ENCODE assay signal across 8 cellular contexts in the genomic region with DNA sequence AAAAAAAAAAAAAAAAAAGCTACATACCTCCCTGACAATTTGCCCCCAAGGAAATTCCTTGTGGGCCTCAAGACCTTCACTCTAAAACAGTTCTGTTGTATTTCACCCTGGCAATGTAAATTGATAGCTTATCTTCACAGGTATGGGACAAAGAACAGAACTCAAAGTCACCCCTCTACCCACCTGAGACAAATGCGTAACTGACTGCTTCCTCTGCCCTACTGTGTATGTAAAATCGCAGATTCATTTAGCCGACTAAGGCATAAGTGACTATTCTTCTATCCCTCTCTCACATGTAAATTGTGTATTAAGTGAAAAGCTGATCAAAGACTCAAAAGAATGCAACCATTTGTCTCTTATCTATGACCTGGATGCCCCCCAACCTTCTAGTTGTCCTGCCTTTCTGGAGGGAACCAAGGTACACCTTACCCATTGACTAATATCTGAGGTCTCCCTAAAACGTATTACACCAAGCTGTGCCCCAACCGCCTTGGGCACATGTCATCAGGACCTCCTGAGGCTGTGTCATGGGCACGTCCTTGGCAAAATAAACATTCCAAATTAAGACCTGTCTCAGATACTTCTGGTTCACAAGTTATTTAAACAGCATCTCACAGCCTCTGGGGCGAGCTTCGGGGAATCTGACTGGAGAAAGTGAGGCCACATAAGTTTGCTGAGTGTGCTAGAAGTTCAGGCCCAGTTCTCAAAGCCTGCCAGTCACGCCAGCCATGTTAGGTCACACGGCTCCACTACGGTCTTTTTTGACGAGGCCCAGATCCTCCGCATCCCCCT. TPM values are rescaled to one million over a fixed set of nuclear protein-coding genes. Genes with fewer than 3 reads are reported as not detected.
A peak's percentile ranks its signal among the peaks of the same experiment; 100 is the strongest.
DNase-seq lines count a peak whose midpoint lies in the region; ATAC-seq, FAIRE-seq and TF ChIP-seq lines count a peak whose summit lies in the region.

No MANE protein-coding gene starts in this region.

- peaks cover 36% of the 10 kb centered on the region for H3K36me3 Mint-ChIP-seq in activated naive CD8-positive, alpha-beta T cell treated with anti-CD3 and anti-CD28 coated beads, Interleukin-2, amount 50 U/mL, for 24 hours (ENCODE audit: low read depth)

- intact Hi-C loops in kidney (cut with DNase I), result no loop called here

- 0 out of 2 replicates have a peak, but pooled peaks cover 4% of the 10 kb centered on the region for H3K27me3 ChIP-seq in HUES48 (ENCODE audit: control insufficient read depth, insufficient read depth, low read length)
- H3K27me3 ChIP-seq in subcutaneous abdominal adipose tissue (ENCODE audit: control insufficient read depth in 5 of 5, insufficient read depth in 4 of 5, low read length in 5 of 5), result no peaks in the 10 kb centered on the region

- H3K9me3 Mint-ChIP-seq in activated naive CD8-positive, alpha-beta T cell treated with anti-CD3 and anti-CD28 coated beads, Interleukin-2, amount 50 U/mL, for 24 hours, result no peaks in the 10 kb centered on the region

- peaks cover 69% of the 10 kb centered on the region for H3K4me1 Mint-ChIP-seq in activated naive CD8-positive, alpha-beta T cell treated with anti-CD3 and anti-CD28 coated beads, Interleukin-2, amount 50 U/mL, for 24 hours

- H3K4me1 ChIP-seq in HUES48 (ENCODE audit: control insufficient read depth, insufficient read depth, low read length) (peaks cover 49% of the 10 kb centered on the region), kidney (ENCODE audit: control insufficient read depth in 1 of 2, insufficient read depth in 1 of 2, low read depth in 1 of 2, low read length in 2 of 2) (peaks cover 12 to 18% of the 10 kb centered on the region in 2 donors), subcutaneous abdominal adipose tissue (ENCODE audit: control insufficient read depth in 5 of 5, insufficient read depth in 5 of 5, low read length in 5 of 5) (peaks cover 9 to 47% (median 34%) of the 10 kb centered on the region in 5 donors)

- H3K27ac ChIP-seq in HUES48 (ENCODE audit: low read depth, low read length) (peak overlapping the region; percentile 95), kidney (ENCODE audit: low read depth in 2 of 2, low read length in 2 of 2) (peak overlapping the region; percentile 90 to 95), subcutaneous abdominal adipose tissue (ENCODE audit: low read depth, low read length) (peak overlapping the region; percentile 97)

- H3K4me3 ChIP-seq in AG04449 (ENCODE audit: low read depth, low read length) (peak overlapping the region; percentile 78), HUES48 (ENCODE audit: low read depth, low read length) (peak overlapping the region; percentile 80), kidney (ENCODE audit: low read length in 2 of 2) (peak overlapping the region; percentile 73 to 95), subcutaneous abdominal adipose tissue (ENCODE audit: low read depth in 1 of 5, low read length in 5 of 5) (peak overlapping the region; percentile 72 to 94 (median 85))

- FAIRE-seq in kidney (lab: Jason Lieb, UNC), result no peak

- TF ChIP-seq CTCF in AG04449 (IDR thresholded peaks at IDR 0.05; ENCODE audit: insufficient read depth, low read length, missing control alignments) (no peak), kidney (IDR thresholded peaks at IDR 0.05; ENCODE audit: borderline replicate concordance, extremely low read depth, insufficient read depth) (no peak)

- POLR2A ChIA-PET in AG04449 (lab: Yijun Ruan, JAX), result no interaction called here

- no peak for DNase-seq in AG04449 (ENCODE audit: low read depth, low spot score)
- no peak for DNase-seq in activated naive CD8-positive, alpha-beta T cell treated with anti-CD3 and anti-CD28 coated beads, Interleukin-2, amount 50 U/mL, for 24 hours
- no peak for DNase-seq in kidney
- DNase-seq in NCI-H2107 (lab: John Stamatoyannopoulos, UW), result no peak
- no peak for DNase-seq in MV-4-11 (lab: John Stamatoyannopoulos, UW)

- CTCF ChIA-PET in AG04449 (lab: Yijun Ruan, JAX), result interaction anchor here (1.0 kb wide), 1 partner anchor 534 kb away, joined by 3 read pairs; no protein-coding TSS in a partner anchor

- H3K9ac ChIP-seq in HUES48 (ENCODE audit: low read depth, low read length), result peak overlapping the region; percentile 91
- H3K9ac ChIP-seq in kidney (ENCODE audit: low read length in 2 of 2), result peak overlapping the region; percentile 85 to 96
- H3K9ac ChIP-seq in subcutaneous abdominal adipose tissue (ENCODE audit: low read length in 5 of 5), result peak overlapping the region; percentile 91 to 99 (median 96)

- H3K27ac Mint-ChIP-seq in activated naive CD8-positive, alpha-beta T cell treated with anti-CD3 and anti-CD28 coated beads, Interleukin-2, amount 50 U/mL, for 24 hours, result peak overlapping the region; percentile 99

- H3K27me3 Mint-ChIP-seq in activated naive CD8-positive, alpha-beta T cell treated with anti-CD3 and anti-CD28 coated beads, Interleukin-2, amount 50 U/mL, for 24 hours, result no peaks in the 10 kb centered on the region

- peak overlapping the region; percentile 93 for H3K4me3 Mint-ChIP-seq in activated naive CD8-positive, alpha-beta T cell treated with anti-CD3 and anti-CD28 coated beads, Interleukin-2, amount 50 U/mL, for 24 hours

- ATAC-seq in GM18870 (IDR thresholded peaks at IDR 0.05; ENCODE audit: unreplicated experiment), result peak; percentile 4
- ATAC-seq in activated naive CD8-positive, alpha-beta T cell treated with anti-CD3 and anti-CD28 coated beads, Interleukin-2, amount 50 U/mL, for 24 hours, result no peak

- H3K9me3 ChIP-seq in HUES48 (ENCODE audit: control insufficient read depth, insufficient read depth, low read length), result no peaks in the 10 kb centered on the region
- no peaks in the 10 kb centered on the region for H3K9me3 ChIP-seq in kidney (ENCODE audit: control insufficient read depth in 1 of 2, low read length in 2 of 2)
- H3K9me3 ChIP-seq in subcutaneous abdominal adipose tissue (ENCODE audit: control insufficient read depth in 5 of 5, low read length in 5 of 5), result no peaks in the 10 kb centered on the region

- H3K36me3 ChIP-seq in HUES48 (ENCODE audit: control insufficient read depth, insufficient read depth, low read length) (peaks cover 21% of the 10 kb centered on the region; the same call in 1 of the 2 replicates), kidney (ENCODE audit: control insufficient read depth in 1 of 2, insufficient read depth in 2 of 2, low read length in 2 of 2) (no peaks in the 10 kb centered on the region), subcutaneous abdominal adipose tissue (ENCODE audit: control insufficient read depth in 5 of 5, insufficient read depth in 5 of 5, low read length in 5 of 5) (peaks cover 0 to 2% (median 0%) of the 10 kb centered on the region in 5 donors)

RNA-seq across cellular contexts. Expression of a gene that starts 1.0 kb away (rescaled TPM):
- total RNA-seq in kidney, result 124 TPM
- 407 TPM for polyA plus RNA-seq in kidney (ENCODE audit: insufficient read depth, low read depth, low replicate concordance)
